ENCODE assay signal across 24 cellular contexts in the genomic region with DNA sequence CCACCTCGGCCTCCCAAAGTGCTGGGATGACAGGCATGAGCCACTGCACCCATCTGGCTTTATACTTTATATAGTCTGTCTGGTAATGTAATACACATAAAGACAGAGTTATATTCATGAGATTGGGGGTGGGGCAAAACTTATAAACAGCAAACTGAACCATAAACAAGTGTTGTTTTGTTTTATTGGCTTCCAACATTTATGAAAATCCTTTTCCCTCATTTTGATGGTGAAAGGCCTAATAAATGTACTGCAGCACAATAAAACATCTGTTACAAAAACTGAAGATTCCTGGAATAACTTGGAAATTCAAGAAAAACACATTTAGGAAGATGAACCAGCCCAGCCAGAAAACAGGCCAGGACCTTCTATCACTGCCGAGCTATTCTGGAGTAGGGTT. TPM values are rescaled to one million over a fixed set of nuclear protein-coding genes. Genes with fewer than 3 reads are reported as not detected.
"Had no signal": no experiment of that assay in that cellular context is flagged by ENCODE, and none has a peak within 500 bp of the region (broad histone marks: within the 10 kb centered on the region; RNA-seq: fewer than 3 reads in every experiment).

No MANE protein-coding gene starts in this region.

- H3K27ac ChIP-seq: SJSA1, SK-N-MC had no signal

- H3K4me3 ChIP-seq: SJSA1, SK-N-MC had no signal

- DNase-seq: KBM-7, MV-4-11, NCI-H1048, NCI-H1105, NCI-H1417, NCI-H146, NCI-H187, NCI-H2029, NCI-H2081 treated with DMSO at 0.1 percent for 48 hours, NCI-H2171, NCI-H226, NCI-H446, NCI-H510A, NCI-H524 treated with DMSO at 0.1 percent for 48 hours, NCI-H69, NCI-H774, Right ventricle myocardium superior, RPMI8226, SIG-M5 had no signal

- H3K4me1 ChIP-seq: SJSA1 had no signal

- H3K27me3 ChIP-seq: SJSA1 had no signal

RNA-seq across cellular contexts. Expression of a gene that starts 30.1 kb away (rescaled TPM):
- total RNA-seq: HT-29, LHCN-M2, MCF 10A, Right ventricle myocardium superior, SJSA1 had no signal

RNA-seq across cellular contexts. Expression of a gene that starts 43.4 kb away (rescaled TPM):
- total RNA-seq: HT-29, LHCN-M2, MCF 10A, Right ventricle myocardium superior, SJSA1 had no signal
